8 cellular contexts compared by ENCODE assay signal in genomic region chr12:7018350-7019042, GRCh38. TPM values are rescaled to one million over a fixed set of nuclear protein-coding genes. Genes with fewer than 3 reads are reported as not detected.
DNase-seq lines count a peak whose midpoint lies in the region; TF ChIP-seq lines count a peak whose summit lies in the region.

A gene with protein sequence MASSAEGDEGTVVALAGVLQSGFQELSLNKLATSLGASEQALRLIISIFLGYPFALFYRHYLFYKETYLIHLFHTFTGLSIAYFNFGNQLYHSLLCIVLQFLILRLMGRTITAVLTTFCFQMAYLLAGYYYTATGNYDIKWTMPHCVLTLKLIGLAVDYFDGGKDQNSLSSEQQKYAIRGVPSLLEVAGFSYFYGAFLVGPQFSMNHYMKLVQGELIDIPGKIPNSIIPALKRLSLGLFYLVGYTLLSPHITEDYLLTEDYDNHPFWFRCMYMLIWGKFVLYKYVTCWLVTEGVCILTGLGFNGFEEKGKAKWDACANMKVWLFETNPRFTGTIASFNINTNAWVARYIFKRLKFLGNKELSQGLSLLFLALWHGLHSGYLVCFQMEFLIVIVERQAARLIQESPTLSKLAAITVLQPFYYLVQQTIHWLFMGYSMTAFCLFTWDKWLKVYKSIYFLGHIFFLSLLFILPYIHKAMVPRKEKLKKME (minus strand): TSS chr12:7018476. CDS start chr12:7018424, 52 bp downstream.

- peak; percentile 73 for TF ChIP-seq CTCF in GM20000 (IDR thresholded peaks at IDR 0.05; ENCODE audit: extremely low read depth, missing control alignments)

- DNase-seq in COR-L47 (lab: John Stamatoyannopoulos, UW): peak; percentile 85
- peak; percentile 97 for DNase-seq in GM20000 (ENCODE audit: low spot score)
- peak; percentile 96 for DNase-seq in HT-29 (ENCODE audit: low spot score)
- DNase-seq in NK-92 treated with Interleukin-12 subunit alpha and Interleukin-12 subunit beta, amount 100 ng/mL, for 24 hours (lab: John Stamatoyannopoulos, UW): peak; percentile 85
- DNase-seq in activated CD8-positive, alpha-beta memory T cell treated with anti-CD3 and anti-CD28 coated beads for 24 hours: peak; percentile 98
- DNase-seq in effector CD8-positive, alpha-beta T cell (lab: John Stamatoyannopoulos, UW): peak; percentile 97
- DNase-seq in lung microvascular endothelial cell (ENCODE audit: low read depth in 2 of 2): peak; percentile 94 to 96
- DNase-seq in stimulated activated CD4-positive, alpha-beta T cell treated with anti-CD3 and anti-CD28 coated beads, TNF-alpha, amount 100 ng/mL, for 48 hours (ENCODE audit: low read depth in 3 of 3): peak; percentile 92 to 95 (median 93)

RNA-seq across cellular contexts. Expression of the gene that starts here (rescaled TPM):
- total RNA-seq in HT-29 (2014; rRNA removed; shearing (Covaris generic)): 35.9 and 37.3 TPM in 2 replicates
- total RNA-seq in lung microvascular endothelial cell: 8.5 and 9.9 TPM in 2 replicates

Comparison
In these comparisons a context has a peak if more than half of its experiments do, and no peak if none do; other contexts are left out.
1. Peak in every context shown above with its lines: DNase-seq.